ENCODE assay signal across 6 cellular contexts in genomic region chr13:40468227-40468838, GRCh38.
"Had no signal": no experiment of that assay in that cellular context is flagged by ENCODE, and none has a peak within 500 bp of the region (broad histone marks: within the 10 kb centered on the region; RNA-seq: fewer than 3 reads in every experiment).

No MANE protein-coding gene starts in this region.

- DNase-seq: H9, HCEC 1CT, HFFc6, IMR-90, KBM-7 had no signal

- H3K27ac Mint-ChIP-seq: GM23338, H9, HFFc6 had no signal

- H3K9me3 Mint-ChIP-seq: GM23338 had no signal

- H3K4me3 Mint-ChIP-seq: GM23338, H9, HFFc6 had no signal

- ATAC-seq: GM23338 had no signal
